Comparison of ENCODE assay signal across 24 cellular contexts in the genomic region with DNA sequence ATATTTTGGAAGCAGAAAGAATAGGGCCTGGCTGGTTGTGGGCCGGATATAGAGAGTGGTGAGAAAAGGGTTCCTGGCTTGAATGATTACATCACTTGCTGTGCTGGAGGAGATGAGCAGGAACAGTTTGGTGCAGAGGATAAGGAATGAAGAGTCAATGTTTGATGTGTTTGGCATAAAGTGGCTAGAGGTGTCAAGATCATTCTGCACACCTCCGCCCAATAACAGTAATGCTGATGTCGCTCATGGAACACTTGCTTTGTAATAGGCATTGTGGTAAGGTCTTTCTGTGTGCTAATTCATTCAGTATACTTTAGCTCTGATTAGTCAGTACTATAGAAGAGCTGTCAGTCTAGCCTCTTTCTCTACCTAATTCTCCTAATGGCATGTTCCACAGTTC.
"Had no signal": no experiment of that assay in that cellular context is flagged by ENCODE, and none has a peak within 500 bp of the region (broad histone marks: within the 10 kb centered on the region; RNA-seq: fewer than 3 reads in every experiment).

No MANE protein-coding gene starts in this region.

- H3K27ac ChIP-seq: colonic mucosa, coronary artery, dorsolateral prefrontal cortex, epithelial cell of prostate, esophagus muscularis mucosa, esophagus squamous epithelium, foreskin keratinocyte, gastrocnemius medialis, gastroesophageal sphincter, heart left ventricle, heart right ventricle had no signal

- H3K4me3 Mint-ChIP-seq: dendritic cell treated with granulocyte-macrophage colony-stimulating factor and Interleukin-4, amounts not matched to agents 40 ng/mL and 50 ng/mL, for 4 days; effector memory CD8-positive, alpha-beta T cell; endodermal cell had no signal

- DNase-seq: colonic mucosa; cortex of kidney; dermis blood vessel endothelial cell; dorsolateral prefrontal cortex; effector CD4-positive, alpha-beta T cell; effector CD8-positive, alpha-beta T cell; effector memory CD4-positive, alpha-beta T cell; effector memory CD8-positive, alpha-beta T cell; endodermal cell; erythroblast; esophagus squamous epithelium; foreskin fibroblast; foreskin keratinocyte; foreskin melanocyte; gastrocnemius medialis; glutamatergic neuron; heart left ventricle; heart right ventricle had no signal

- ATAC-seq: effector memory CD8-positive, alpha-beta T cell; esophagus mucosa; foreskin keratinocyte; gastrocnemius medialis; gastroesophageal sphincter; heart left ventricle; heart right ventricle had no signal

- H3K27me3 Mint-ChIP-seq: dendritic cell treated with granulocyte-macrophage colony-stimulating factor and Interleukin-4, amounts not matched to agents 40 ng/mL and 50 ng/mL, for 4 days had no signal

- H3K9me3 ChIP-seq: colonic mucosa, esophagus muscularis mucosa, esophagus squamous epithelium, gastrocnemius medialis, gastroesophageal sphincter, heart left ventricle, heart right ventricle had no signal

- H3K27me3 ChIP-seq: colonic mucosa, dorsolateral prefrontal cortex, esophagus muscularis mucosa, esophagus squamous epithelium, foreskin keratinocyte, gastrocnemius medialis, gastroesophageal sphincter, heart left ventricle, heart right ventricle had no signal

- H3K4me3 ChIP-seq: colonic mucosa, coronary artery, dorsolateral prefrontal cortex, esophagus muscularis mucosa, esophagus squamous epithelium, gastrocnemius medialis, gastroesophageal sphincter, heart left ventricle, heart right ventricle had no signal

- H3K27ac Mint-ChIP-seq: dendritic cell treated with granulocyte-macrophage colony-stimulating factor and Interleukin-4, amounts not matched to agents 40 ng/mL and 50 ng/mL, for 4 days; effector memory CD8-positive, alpha-beta T cell; endodermal cell had no signal

- H3K36me3 ChIP-seq: colonic mucosa, esophagus muscularis mucosa, gastrocnemius medialis, gastroesophageal sphincter had no signal

- H3K4me1 ChIP-seq: colonic mucosa, esophagus squamous epithelium, foreskin keratinocyte, gastrocnemius medialis, heart right ventricle had no signal

- H3K4me1 Mint-ChIP-seq: endodermal cell had no signal

- H3K9me3 Mint-ChIP-seq: dendritic cell treated with granulocyte-macrophage colony-stimulating factor and Interleukin-4, amounts not matched to agents 40 ng/mL and 50 ng/mL, for 4 days; effector memory CD8-positive, alpha-beta T cell; endodermal cell had no signal
